8 cellular contexts compared by ENCODE assay signal in genomic region chr14:57391609-57392195, GRCh38. TPM values are rescaled to one million over a fixed set of nuclear protein-coding genes. Genes with fewer than 3 reads are reported as not detected.
A peak's percentile ranks its signal among the peaks of the same experiment; 100 is the strongest.
DNase-seq lines count a peak whose midpoint lies in the region; ATAC-seq, FAIRE-seq and TF ChIP-seq lines count a peak whose summit lies in the region.

No MANE protein-coding gene starts in this region.

- 7% methylated on average over 15 of the region's 15 CpGs for WGBS in pancreas, 2 donors

- H3K27ac ChIP-seq in RWPE1 (peak overlapping the region; percentile 78), pancreas (peak overlapping the region in 3 of 4 donors; percentile 65 to 87 (median 74))

- POLR2A ChIA-PET in RWPE1 (lab: Yijun Ruan, JAX; ENCODE audit: low non-redundant PET) = no interaction called here

- ATAC-seq in pancreas (peak in 1 of 4 donors; percentile 13), GM21576 (IDR thresholded peaks at IDR 0.05; ENCODE audit: unreplicated experiment) (no peak), HG02759 (IDR thresholded peaks at IDR 0.05; ENCODE audit: unreplicated experiment) (no peak)

- H3K4me3 ChIP-seq in HAP-1 = peak overlapping the region; percentile 71
- peak overlapping the region; percentile 77 for H3K4me3 ChIP-seq in epithelial cell of proximal tubule (ENCODE audit: low read depth, low read length)
- peak overlapping the region; percentile 79 to 89 (median 83) for H3K4me3 ChIP-seq in pancreas

- no peaks in the 10 kb centered on the region for H3K27me3 ChIP-seq in HAP-1 (ENCODE audit: low read depth)
- H3K27me3 ChIP-seq in pancreas = no peaks in the 10 kb centered on the region

- DNase-seq in HAP-1 (ENCODE audit: low spot score in 2 of 2) = peak in 1 of 2 experiments; percentile 17
- peak; percentile 8 for DNase-seq in RWPE1 (ENCODE audit: low spot score)
- DNase-seq in epithelial cell of proximal tubule (ENCODE audit: low read depth) = no peak
- DNase-seq in pancreas = no peak
- DNase-seq in stimulated activated naive CD4-positive, alpha-beta T cell treated with Interleukin-2 at 50 U/mL for 16 hours (lab: John Stamatoyannopoulos, UW) = no peak
- DNase-seq in epidermal melanocyte (ENCODE audit: insufficient read length, low spot score) = no peak

- H3K36me3 ChIP-seq in HAP-1 (replicated peaks) (peaks cover 11% of the 10 kb centered on the region), pancreas (no peaks in the 10 kb centered on the region)

- intact Hi-C loops in pancreas (cut with DNase I) = no loop called here

- H3K9me3 ChIP-seq in HAP-1 (no peaks in the 10 kb centered on the region), pancreas (no peaks in the 10 kb centered on the region)

- no peak for FAIRE-seq in pancreas (lab: Jason Lieb, UNC)

- H3K4me1 ChIP-seq in HAP-1 = peaks cover 11% of the 10 kb centered on the region
- peaks cover 0 to 16% (median 15%) of the 10 kb centered on the region in 3 donors for H3K4me1 ChIP-seq in pancreas

- in situ Hi-C loops in HAP-1 (cut with MboI; ENCODE audit: low sequenced_read_pairs) = no loop called here

- no peak for TF ChIP-seq CTCF in RWPE1 (conservative IDR thresholded peaks at IDR 0.05; ENCODE audit: low read depth)
- TF ChIP-seq CTCF in epithelial cell of proximal tubule (conservative IDR thresholded peaks at IDR 0.05; ENCODE audit: low read depth, low read length) = no peak
- no peak for TF ChIP-seq CTCF in pancreas (IDR thresholded peaks at IDR 0.05)

- CTCF ChIA-PET in RWPE1 (lab: Yijun Ruan, JAX) = no interaction called here

RNA-seq across cellular contexts. Expression of gene NAA30, which starts 1.3 kb away (rescaled TPM):
- total RNA-seq in epithelial cell of proximal tubule (14.9 and 18.2 TPM in 2 replicates), pancreas (10 to 100 TPM in 1 of 6 donors, 1 to 10 TPM in 5; 6.5 to 11.0 (median 7.7) TPM)
- polyA plus RNA-seq in pancreas = 1 to 10 TPM; 1.9 to 4.4 TPM
